In the genomic region with DNA sequence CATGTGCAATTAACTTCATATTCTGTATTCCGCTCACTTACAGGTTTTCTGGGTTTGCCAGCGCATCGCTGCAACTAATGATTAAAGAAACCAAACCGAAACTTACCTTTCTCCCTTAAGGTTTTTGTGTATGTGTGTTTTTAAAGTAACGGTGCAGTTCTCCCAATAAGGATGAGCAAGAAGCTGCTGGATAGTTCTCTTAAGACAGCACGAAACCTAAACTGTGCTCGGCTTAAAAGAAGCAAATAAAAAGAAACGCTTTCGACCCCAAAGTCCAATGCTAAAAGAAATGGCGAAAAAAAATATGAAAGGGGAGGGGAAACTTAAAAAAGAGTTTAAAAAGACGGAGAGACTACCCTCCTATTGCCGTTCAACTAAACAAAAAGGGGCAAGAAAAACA, we compare ENCODE assay signal across 10 cellular contexts. TPM values are rescaled to one million over a fixed set of nuclear protein-coding genes. Genes with fewer than 3 reads are reported as not detected.
DNase-seq lines count a peak whose midpoint lies in the region; ATAC-seq, FAIRE-seq and TF ChIP-seq lines count a peak whose summit lies in the region.
"Had no signal": no experiment of that assay in that cellular context is flagged by ENCODE, and none has a peak within 500 bp of the region (broad histone marks: within the 10 kb centered on the region; RNA-seq: fewer than 3 reads in every experiment).

No MANE protein-coding gene starts in this region.

- no peak overlapping the region for H3K4me3 Mint-ChIP-seq in CD4-positive, CD25-positive, alpha-beta regulatory T cell
- H3K4me3 Mint-ChIP-seq in CD14-positive monocyte: no peak overlapping the region
- H3K4me3 Mint-ChIP-seq: brain had no signal

- CTCF ChIA-PET in SK-N-SH (lab: Yijun Ruan, JAX) (interaction anchor here (1.0 to 2.4 kb wide), 6 partner anchors 8 to 1817 kb away, joined by 3 to 9 read pairs (median 4); a partner anchor contains a TSS), HepG2 (lab: Yijun Ruan, JAX; ENCODE audit: low intra/inter-chr PET ratio, low total read pairs) (no interaction called here)

- DNase-seq in CD4-positive, CD25-positive, alpha-beta regulatory T cell: no peak
- DNase-seq in SK-N-SH: peak; percentile 10
- peak; percentile 3 for DNase-seq in fibroblast of peridontal ligament (ENCODE audit: extremely low read depth)
- peak; percentile 30 for DNase-seq in pons (ENCODE audit: low spot score)
- no peak for DNase-seq in NCI-H2107 treated with DMSO at 0.1 percent for 48 hours (lab: John Stamatoyannopoulos, UW; ENCODE audit: unreplicated experiment)
- no peak for DNase-seq in left colon
- no peak for DNase-seq in CD14-positive monocyte (ENCODE audit: low spot score)
- DNase-seq in HepG2 (ENCODE audit: low spot score): no peak

- H3K9me2 ChIP-seq in SK-N-SH: no peaks in the 10 kb centered on the region

- H3K4me3 ChIP-seq in CD4-positive, CD25-positive, alpha-beta regulatory T cell (ENCODE audit: low read depth, low read length): peak overlapping the region; percentile 43
- H3K4me3 ChIP-seq in SK-N-SH (ENCODE audit: low read depth in 2 of 2, low read length in 1 of 2): peak overlapping the region; percentile 64 to 75
- no peak overlapping the region for H3K4me3 ChIP-seq in HepG2 (replicated peaks in 1 of 3; ENCODE audit: insufficient read depth in 1 of 3, low read depth in 2 of 3, low read length in 3 of 3)

- peaks cover 14% of the 10 kb centered on the region for H3K27me3 Mint-ChIP-seq in CD4-positive, CD25-positive, alpha-beta regulatory T cell
- peaks cover 25 to 42% (median 28%) of the 10 kb centered on the region in 3 donors for H3K27me3 Mint-ChIP-seq in CD14-positive monocyte (ENCODE audit: low read depth in 3 of 3)

- intact Hi-C loops in left colon (cut with DNase I, micrococcal nuclease) (no loop called here), CD14-positive monocyte (cut with micrococcal nuclease) (no loop called here), HepG2 (cut with micrococcal nuclease; ENCODE audit: unreplicated experiment) (no loop called here)

- no peaks in the 10 kb centered on the region for H3K36me3 ChIP-seq in CD4-positive, CD25-positive, alpha-beta regulatory T cell (ENCODE audit: control insufficient read depth, insufficient read depth, low read length)
- H3K36me3 ChIP-seq in SK-N-SH (replicated peaks in 1 of 2; ENCODE audit: control insufficient read depth in 1 of 2, insufficient read depth in 2 of 2, low read length in 1 of 2): no peaks in the 10 kb centered on the region
- H3K36me3 ChIP-seq in HepG2 (replicated peaks in 1 of 2; ENCODE audit: control insufficient read depth in 1 of 2, insufficient read depth in 2 of 2, low read length in 2 of 2): no peaks in the 10 kb centered on the region

- in situ Hi-C loops in HepG2 (cut with HindIII; ENCODE audit: extremely low pct_ligation_motif_present, low pct_unique_long_range_greater_than_20kb): no loop called here

- H3F3A ChIP-seq in SK-N-SH (replicated peaks; ENCODE audit: insufficient read depth): no peaks in the 10 kb centered on the region

- no peaks in the 10 kb centered on the region for H3K4me1 ChIP-seq in CD4-positive, CD25-positive, alpha-beta regulatory T cell (ENCODE audit: control insufficient read depth, insufficient read depth, low read length, poor library complexity, severe bottlenecking)
- peaks cover 0 to 26% of the 10 kb centered on the region in 2 experiments; a peak in 2 of 4 replicates for H3K4me1 ChIP-seq in SK-N-SH (ENCODE audit: control insufficient read depth in 1 of 2, insufficient read depth in 2 of 2, low read depth in 1 of 2, low read length in 1 of 2)
- H3K4me1 ChIP-seq in HepG2 (ENCODE audit: insufficient read depth, low read length): no peaks in the 10 kb centered on the region

- H3K27ac Mint-ChIP-seq in CD4-positive, CD25-positive, alpha-beta regulatory T cell: no peak overlapping the region
- no peak overlapping the region for H3K27ac Mint-ChIP-seq in CD14-positive monocyte
- H3K27ac Mint-ChIP-seq: brain had no signal

- peaks cover 9% of the 10 kb centered on the region for H3K27me3 ChIP-seq in CD4-positive, CD25-positive, alpha-beta regulatory T cell (ENCODE audit: control insufficient read depth, insufficient read depth, low read length)
- peaks cover 10% of the 10 kb centered on the region for H3K27me3 ChIP-seq in SK-N-SH (ENCODE audit: insufficient read depth)
- H3K27me3 ChIP-seq in HepG2 (ENCODE audit: control insufficient read depth in 1 of 2, insufficient read depth in 2 of 2, low read length in 2 of 2): peaks cover 0 to 11% of the 10 kb centered on the region in 2 experiments; a peak in 3 of 5 replicates

- TF ChIP-seq EP300 in SK-N-SH (IDR thresholded peaks at IDR 0.05; ENCODE audit: borderline replicate concordance in 1 of 2, low read depth in 1 of 2, low read length in 1 of 2) (no peak), HepG2 (IDR thresholded peaks at IDR 0.05; ENCODE audit: low read depth in 2 of 2, low read length in 2 of 2) (no peak), HepG2 (CRISPR knock-in tag; IDR thresholded peaks at IDR 0.05; ENCODE audit: borderline replicate concordance) (no peak)

- peaks cover 10 to 16% of the 10 kb centered on the region in 2 experiments for H3K9me3 ChIP-seq in CD4-positive, CD25-positive, alpha-beta regulatory T cell (ENCODE audit: control insufficient read depth in 2 of 2, low read length in 2 of 2)
- H3K9me3 ChIP-seq in SK-N-SH: no peaks in the 10 kb centered on the region
- H3K9me3 ChIP-seq in HepG2 (ENCODE audit: low read length): no peaks in the 10 kb centered on the region

- H3K9ac ChIP-seq in SK-N-SH: peak overlapping the region; percentile 29; the same call in 1 of the 2 replicates
- no peak overlapping the region for H3K9ac ChIP-seq in HepG2 (ENCODE audit: insufficient read depth, low read depth, low read length)
- H3K9ac ChIP-seq: KMS-11 had no signal

- H3K36me3 Mint-ChIP-seq in CD4-positive, CD25-positive, alpha-beta regulatory T cell: no peaks in the 10 kb centered on the region
- no peaks in the 10 kb centered on the region for H3K36me3 Mint-ChIP-seq in CD14-positive monocyte
- H3K36me3 Mint-ChIP-seq: brain had no signal

- no peaks in the 10 kb centered on the region for H4K20me1 ChIP-seq in SK-N-SH (ENCODE audit: insufficient read depth)
- no peaks in the 10 kb centered on the region for H4K20me1 ChIP-seq in HepG2 (ENCODE audit: insufficient read depth, low read length)

- H3K79me2 ChIP-seq in SK-N-SH (ENCODE audit: insufficient read depth) (no peaks in the 10 kb centered on the region), HepG2 (ENCODE audit: insufficient read depth, low read length) (no peaks in the 10 kb centered on the region)

- POLR2A ChIA-PET in SK-N-SH (lab: Yijun Ruan, JAX): interaction anchor here (0.8 to 1.2 kb wide), 2 partner anchors 8 to 123 kb away, joined by 3 to 6 read pairs; no protein-coding TSS in a partner anchor
- POLR2A ChIA-PET in HepG2 (lab: Yijun Ruan, JAX): no interaction called here

- H3K4me1 Mint-ChIP-seq in CD4-positive, CD25-positive, alpha-beta regulatory T cell: no peaks in the 10 kb centered on the region
- H3K4me1 Mint-ChIP-seq in CD14-positive monocyte: no peaks in the 10 kb centered on the region

- no peak for ATAC-seq in CD4-positive, CD25-positive, alpha-beta regulatory T cell (ENCODE audit: low read depth in 2 of 2)
- ATAC-seq in left colon (no peak), HepG2 (no peak)

- H2AFZ ChIP-seq in SK-N-SH (ENCODE audit: low read depth) (peak overlapping the region; percentile 99), HepG2 (ENCODE audit: low read length) (no peak overlapping the region)

- WGBS in SK-N-SH (ENCODE audit: low lambda C conversion rate): 2% methylated on average over 12 of the region's 12 CpGs
- 15% methylated on average over 12 of the region's 12 CpGs for WGBS in HepG2 (ENCODE audit: low lambda C conversion rate)

- peak overlapping the region; percentile 94 for H3K4me2 ChIP-seq in SK-N-SH
- H3K4me2 ChIP-seq in HepG2 (ENCODE audit: low read depth, low read length): no peak overlapping the region
- H3K4me2 ChIP-seq: KMS-11 had no signal

- TF ChIP-seq RAD21 in SK-N-SH (IDR thresholded peaks at IDR 0.05; ENCODE audit: low read length): no peak
- TF ChIP-seq RAD21 in HepG2 (CRISPR knock-in tag; IDR thresholded peaks at IDR 0.05): no peak

- no peak for TF ChIP-seq CTCF in SK-N-SH (IDR thresholded peaks at IDR 0.05)
- TF ChIP-seq CTCF in CD14-positive monocyte (IDR thresholded peaks at IDR 0.05): no peak
- TF ChIP-seq CTCF in HepG2 (CRISPR knock-in tag; IDR thresholded peaks at IDR 0.05): no peak

- H3K27ac ChIP-seq in CD4-positive, CD25-positive, alpha-beta regulatory T cell (ENCODE audit: insufficient read depth, low read length, poor library complexity, severe bottlenecking): no peak overlapping the region
- H3K27ac ChIP-seq in SK-N-SH (ENCODE audit: low read depth in 2 of 2, low read length in 1 of 2) (peak overlapping the region in 1 of 2 experiments; percentile 89; a peak in 2 of 4 replicates), HepG2 (ENCODE audit: extremely low read length, insufficient read depth, low read length) (no peak overlapping the region)
- H3K27ac ChIP-seq: KMS-11 had no signal

- H3K9me3 Mint-ChIP-seq in CD4-positive, CD25-positive, alpha-beta regulatory T cell: peaks cover 0 to 13% (median 3%) of the 10 kb centered on the region in 7 donors
- peaks cover 7 to 32% (median 22%) of the 10 kb centered on the region in 7 donors for H3K9me3 Mint-ChIP-seq in CD14-positive monocyte
- H3K9me3 Mint-ChIP-seq: brain had no signal

- no peak for TF ChIP-seq POLR2A in HepG2 (IDR thresholded peaks at IDR 0.05; ENCODE audit: insufficient read depth in 1 of 2, low read depth in 2 of 2, low read length in 2 of 2)

- FAIRE-seq in HepG2 (lab: Jason Lieb, UNC): no peak

- no TSS peak for BruUV-seq in HepG2 (replicated peaks; lab: Mats Ljungman, UMichigan)

RNA-seq across cellular contexts. Expression of a gene that starts 0.3 kb away (rescaled TPM):
- total RNA-seq in CD4-positive, CD25-positive, alpha-beta regulatory T cell: not detected
- polyA plus RNA-seq in CD4-positive, CD25-positive, alpha-beta regulatory T cell: not detected
- polyA plus RNA-seq in SK-N-SH (2012; rRNA removed) (0.15 and 0.28 TPM in 2 replicates), CD14-positive monocyte (not detected), HepG2 (2011; rRNA removed) (not detected in 2 replicates)
- 0.37 and 0.50 TPM in 2 replicates for polyA plus RNA-seq in SK-N-SH (2012; cell fraction: cytosol; rRNA removed)
- 0.06 and 0.12 TPM in 2 replicates for polyA plus RNA-seq in SK-N-SH (2012; cell fraction: nucleus; rRNA removed)
- total RNA-seq in left colon (1 to 10 TPM in 1 of 2 donors, under 1 TPM in 1; 0.47 to 1.3 TPM), HepG2 (2016; rRNA removed; fragmentation: Illumina TruSeq; extraction: Trizol) (not detected in 2 replicates)
- total RNA-seq in HepG2 (2016; cell fraction: cytosol; rRNA removed; fragmentation: Illumina TruSeq; extraction: Trizol; ENCODE audit: low read depth): not detected in 2 replicates
- total RNA-seq in HepG2 (2016; cell fraction: insoluble cytoplasmic fraction; rRNA removed; fragmentation: Illumina TruSeq; extraction: Trizol): not detected in 2 replicates
- total RNA-seq in HepG2 (2016; cell fraction: membrane; rRNA removed; fragmentation: Illumina TruSeq; extraction: Trizol): not detected in 2 replicates
- not detected in 2 replicates for total RNA-seq in HepG2 (2016; cell fraction: nucleus; rRNA removed; fragmentation: Illumina TruSeq; extraction: Trizol)
- not detected in 2 replicates for polyA plus RNA-seq in HepG2 (2011; cell fraction: cytosol; rRNA removed)
- polyA plus RNA-seq in HepG2 (2011; cell fraction: nucleus; rRNA removed): not detected in 2 replicates
- not detected in 2 replicates for polyA plus RNA-seq in HepG2 (2012)
- not detected in 2 replicates for polyA plus RNA-seq in HepG2 (2016; cell fraction: cytosol; fragmentation: Illumina TruSeq; extraction: Trizol; ENCODE audit: low read depth)
- not detected in 2 replicates for polyA plus RNA-seq in HepG2 (2016; cell fraction: insoluble cytoplasmic fraction; fragmentation: Illumina TruSeq; extraction: Trizol; ENCODE audit: low read depth)
- polyA plus RNA-seq in HepG2 (2016; cell fraction: membrane; fragmentation: Illumina TruSeq; extraction: Trizol; ENCODE audit: low read depth): not detected in 2 replicates
- polyA plus RNA-seq in HepG2 (2016; cell fraction: nucleus; fragmentation: Illumina TruSeq; extraction: Trizol; ENCODE audit: insufficient read depth, low read depth): not detected in 2 replicates
- polyA minus RNA-seq in HepG2 (2011; rRNA and poly(A)+ RNA removed; ENCODE audit: low replicate concordance): not detected in 2 replicates
- not detected in 2 replicates for polyA minus RNA-seq in HepG2 (2011; cell fraction: cytosol; rRNA and poly(A)+ RNA removed)
- polyA minus RNA-seq in HepG2 (2011; cell fraction: nucleus; rRNA and poly(A)+ RNA removed): not detected in 2 replicates

Comparison
In these comparisons a context has a peak if more than half of its experiments do, and no peak if none do; other contexts are left out.
1. DNase-seq: peak in SK-N-SH (single experiment), fibroblast of peridontal ligament (single experiment) and pons (single experiment); none in CD4-positive, CD25-positive, alpha-beta regulatory T cell (0 of 3), NCI-H2107 treated with DMSO at 0.1 percent for 48 hours (single experiment), left colon (0 of 2), CD14-positive monocyte (single experiment) and HepG2 (single experiment).
2. H3K4me3 ChIP-seq: peak in CD4-positive, CD25-positive, alpha-beta regulatory T cell (single experiment) and SK-N-SH (2 of 2); none in HepG2 (0 of 3).